12 cellular contexts compared by ENCODE assay signal in genomic region chr1:21340230-21340564, GRCh38. TPM values are rescaled to one million over a fixed set of nuclear protein-coding genes. Genes with fewer than 3 reads are reported as not detected.
A peak's percentile ranks its signal among the peaks of the same experiment; 100 is the strongest.
DNase-seq lines count a peak whose midpoint lies in the region; ATAC-seq and TF ChIP-seq lines count a peak whose summit lies in the region.
"Had no signal": no experiment of that assay in that cellular context is flagged by ENCODE, and none has a peak within 500 bp of the region (broad histone marks: within the 10 kb centered on the region; RNA-seq: fewer than 3 reads in every experiment).

No MANE protein-coding gene starts in this region.

- no peak overlapping the region for H4K8ac ChIP-seq in mesendoderm (ENCODE audit: low read depth, low read length)

- no CpG with 5 or more reads among the region's 5 CpGs for WGBS in mesendoderm (ENCODE audit: extremely low coverage, insufficient coverage, low lambda C conversion rate)

- H2AK5ac ChIP-seq in mesendoderm (ENCODE audit: low read length), result no peak overlapping the region

- H2BK15ac ChIP-seq in mesendoderm (replicated peaks; ENCODE audit: low read depth), result no peak overlapping the region

- TF ChIP-seq POLR2A in GM18505 (IDR thresholded peaks at IDR 0.05; ENCODE audit: borderline replicate concordance, extremely low read depth, insufficient read depth, insufficient read length), result no peak

- no peak overlapping the region for H2BK5ac ChIP-seq in mesendoderm (ENCODE audit: low read length)

- H3K36me3 ChIP-seq in mesendoderm (ENCODE audit: control insufficient read depth, insufficient read depth, low read length), result no peaks in the 10 kb centered on the region

- H3K27ac ChIP-seq in mesendoderm (ENCODE audit: low read depth, low read length), result no peak overlapping the region

- H2BK120ac ChIP-seq in mesendoderm (ENCODE audit: low read depth, low read length), result no peak overlapping the region

- H3K9ac ChIP-seq in mesendoderm (ENCODE audit: low read length), result no peak overlapping the region

- H3K27me3 ChIP-seq in mesendoderm (ENCODE audit: insufficient read depth, low read length, poor library complexity), result no peaks in the 10 kb centered on the region

- H3K4me3 Mint-ChIP-seq in stimulated activated memory B cell treated with anti-CD40 and anti-IgM and Interleukin-4, amounts not matched to agents 10 μg/mL and 1 μg/mL and 100 μg/mL, for 72 hours, result no peak overlapping the region
- no peak overlapping the region for H3K4me3 Mint-ChIP-seq in endothelial cell (ENCODE audit: unreplicated experiment)
- H3K4me3 Mint-ChIP-seq: natural killer cell had no signal

- no peak overlapping the region for H4K5ac ChIP-seq in mesendoderm (ENCODE audit: low read length)

- no peak overlapping the region for H3K23ac ChIP-seq in mesendoderm (ENCODE audit: low read length)

- H3K27me3 Mint-ChIP-seq in stimulated activated memory B cell treated with anti-CD40 and anti-IgM and Interleukin-4, amounts not matched to agents 10 μg/mL and 1 μg/mL and 100 μg/mL, for 72 hours, result no peaks in the 10 kb centered on the region
- H3K27me3 Mint-ChIP-seq in endothelial cell (ENCODE audit: unreplicated experiment), result peaks cover 20% of the 10 kb centered on the region

- no peak overlapping the region for H3K4me3 ChIP-seq in mesendoderm (ENCODE audit: low read length)

- H3K36me3 Mint-ChIP-seq in stimulated activated memory B cell treated with anti-CD40 and anti-IgM and Interleukin-4, amounts not matched to agents 10 μg/mL and 1 μg/mL and 100 μg/mL, for 72 hours, result peaks cover 8% of the 10 kb centered on the region
- H3K36me3 Mint-ChIP-seq in endothelial cell (ENCODE audit: low read depth, unreplicated experiment), result peaks cover 11% of the 10 kb centered on the region
- H3K36me3 Mint-ChIP-seq: natural killer cell had no signal

- peak; percentile 10 for DNase-seq in NCI-H1105 (lab: John Stamatoyannopoulos, UW)
- DNase-seq in NCI-H1105 treated with DMSO at 0.1 percent for 48 hours (lab: John Stamatoyannopoulos, UW), result no peak
- DNase-seq in NCI-H2171 treated with DMSO at 0.1 percent for 48 hours (lab: John Stamatoyannopoulos, UW), result peak; percentile 50
- DNase-seq in glomerular visceral epithelial cell (ENCODE audit: extremely low spot score), result peak; percentile 25
- no peak for DNase-seq in endothelial cell (ENCODE audit: low spot score)
- DNase-seq in mesendoderm, result no peak
- DNase-seq: activated T-cell treated with anti-CD3 and anti-CD28 coated beads for 4 hours; natural killer cell; NCI-H524 treated with DMSO at 0.1 percent for 48 hours; stimulated activated CD4-positive, alpha-beta T cell treated with anti-CD3 and anti-CD28 coated beads, Interleukin-1b, Interleukin-23, amount 100 ng/mL, for 48 hours had no signal

- H3K4me1 Mint-ChIP-seq in stimulated activated memory B cell treated with anti-CD40 and anti-IgM and Interleukin-4, amounts not matched to agents 10 μg/mL and 1 μg/mL and 100 μg/mL, for 72 hours, result peaks cover 92% of the 10 kb centered on the region
- peaks cover 66% of the 10 kb centered on the region for H3K4me1 Mint-ChIP-seq in endothelial cell (ENCODE audit: unreplicated experiment)

- no peak overlapping the region for H3K4me2 ChIP-seq in mesendoderm (ENCODE audit: low read length)

- H3K27ac Mint-ChIP-seq in stimulated activated memory B cell treated with anti-CD40 and anti-IgM and Interleukin-4, amounts not matched to agents 10 μg/mL and 1 μg/mL and 100 μg/mL, for 72 hours, result peak overlapping the region; percentile 94
- H3K27ac Mint-ChIP-seq in endothelial cell (ENCODE audit: unreplicated experiment), result no peak overlapping the region
- H3K27ac Mint-ChIP-seq: natural killer cell had no signal

- no peak overlapping the region for H3K18ac ChIP-seq in mesendoderm (ENCODE audit: low read length)

- no peak overlapping the region for H3K56ac ChIP-seq in mesendoderm (ENCODE audit: low read length)

- ATAC-seq in stimulated activated memory B cell treated with anti-CD40 and anti-IgM and Interleukin-4, amounts not matched to agents 10 μg/mL and 1 μg/mL and 100 μg/mL, for 72 hours, result no peak
- no peak for ATAC-seq in GM18505 (IDR thresholded peaks at IDR 0.05; ENCODE audit: unreplicated experiment)
- ATAC-seq: natural killer cell had no signal

- peaks cover 11% of the 10 kb centered on the region for H3K79me1 ChIP-seq in mesendoderm (ENCODE audit: low read length)

- no peak overlapping the region for H3K4ac ChIP-seq in mesendoderm (ENCODE audit: low read depth, low read length)

- TF ChIP-seq CTCF in endothelial cell (IDR thresholded peaks at IDR 0.05; ENCODE audit: unreplicated experiment), result no peak

- no peaks in the 10 kb centered on the region for H3K9me3 Mint-ChIP-seq in stimulated activated memory B cell treated with anti-CD40 and anti-IgM and Interleukin-4, amounts not matched to agents 10 μg/mL and 1 μg/mL and 100 μg/mL, for 72 hours
- no peaks in the 10 kb centered on the region for H3K9me3 Mint-ChIP-seq in endothelial cell (ENCODE audit: unreplicated experiment)
- H3K9me3 Mint-ChIP-seq: natural killer cell had no signal

- H3K4me1 ChIP-seq in mesendoderm (ENCODE audit: control insufficient read depth, low read depth, low read length), result peaks cover 2% of the 10 kb centered on the region

- H3K79me2 ChIP-seq in mesendoderm (ENCODE audit: control insufficient read depth, insufficient read depth, low read length), result peaks cover 3% of the 10 kb centered on the region

RNA-seq across cellular contexts. Expression of gene ECE1, which starts 49.9 kb away (rescaled TPM):
- total RNA-seq in endothelial cell (ENCODE audit: unreplicated experiment), result 328 TPM
- polyA plus RNA-seq in mesendoderm (2013, experiment 1 of 2), result 19.2 TPM
- 19.4 TPM for polyA plus RNA-seq in mesendoderm (2013, experiment 2 of 2)

Comparison
In these comparisons a context has a peak if more than half of its experiments do, and no peak if none do; other contexts are left out.
1. DNase-seq: peak in NCI-H1105 (single experiment), NCI-H2171 treated with DMSO at 0.1 percent for 48 hours (single experiment) and glomerular visceral epithelial cell (single experiment); none in NCI-H1105 treated with DMSO at 0.1 percent for 48 hours (single experiment), endothelial cell (single experiment) and mesendoderm (single experiment).